ENCODE assay signal across 9 cellular contexts in the genomic region with DNA sequence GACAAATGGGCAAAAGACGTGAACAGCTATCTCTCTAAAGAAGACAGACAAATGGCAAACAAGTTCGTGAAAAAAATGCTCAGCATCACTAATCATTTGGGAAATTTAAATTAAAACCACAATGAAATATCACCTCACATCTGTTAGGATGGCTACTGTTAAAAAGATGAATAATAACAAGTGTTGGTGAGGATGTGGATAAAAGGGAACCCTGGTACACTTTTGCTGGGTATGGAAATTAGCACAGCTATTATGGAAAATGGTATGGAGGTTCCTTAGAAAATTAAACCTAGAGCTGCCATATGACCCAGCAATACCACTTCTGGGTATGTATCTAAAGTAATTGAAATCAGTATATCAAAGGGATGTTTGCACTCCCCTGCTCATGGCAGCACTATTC. TPM values are rescaled to one million over a fixed set of nuclear protein-coding genes. Genes with fewer than 3 reads are reported as not detected.
"Had no signal": no experiment of that assay in that cellular context is flagged by ENCODE, and none has a peak within 500 bp of the region (broad histone marks: within the 10 kb centered on the region; RNA-seq: fewer than 3 reads in every experiment).

No MANE protein-coding gene starts in this region.

- H3K27ac ChIP-seq: GM23248 had no signal

- FAIRE-seq: H54, HTR-8/SVneo had no signal

- H3K4me3 ChIP-seq: GM23248 had no signal

- H2AFZ ChIP-seq: GM23248 had no signal

- DNase-seq: GM23248, GOT3, H9, HCEC 1CT, KG1 had no signal

- H3K9ac ChIP-seq: GM23248 had no signal

- H3K4me3 Mint-ChIP-seq: H9, IgD-negative memory B cell had no signal

- H3K27ac Mint-ChIP-seq: H9, IgD-negative memory B cell had no signal

RNA-seq across cellular contexts. Expression of a gene that starts 7.1 kb away (rescaled TPM):
- total RNA-seq: GM23248, H9, HT-29 had no signal
- polyA plus RNA-seq: GM23248, IgD-negative memory B cell had no signal

RNA-seq across cellular contexts. Expression of a gene that starts 42.3 kb away (rescaled TPM):
- total RNA-seq: GM23248, H9, HT-29 had no signal
- polyA plus RNA-seq: GM23248, IgD-negative memory B cell had no signal

RNA-seq across cellular contexts. Expression of a gene that starts 44.8 kb away (rescaled TPM):
- total RNA-seq: GM23248, H9, HT-29 had no signal
- polyA plus RNA-seq: GM23248, IgD-negative memory B cell had no signal
